In genomic region chr2:157439792-157440186, GRCh38 we compare ENCODE assay signal across 8 cellular contexts. TPM values are rescaled to one million over a fixed set of nuclear protein-coding genes. Genes with fewer than 3 reads are reported as not detected.
DNase-seq lines count a peak whose midpoint lies in the region; ATAC-seq, FAIRE-seq and TF ChIP-seq lines count a peak whose summit lies in the region.

No MANE protein-coding gene starts in this region.

- DNase-seq in SKM-1 (lab: John Stamatoyannopoulos, UW; ENCODE audit: unreplicated experiment): peak; percentile 40
- DNase-seq in SHP77 treated with DMSO at 0.1 percent for 48 hours (lab: John Stamatoyannopoulos, UW): no peak
- DNase-seq in D721Med (ENCODE audit: insufficient read length, low spot score): no peak
- DNase-seq in KG1 (lab: John Stamatoyannopoulos, UW): no peak
- DNase-seq in GF-D8 (lab: John Stamatoyannopoulos, UW): no peak

- no peak for FAIRE-seq in D721Med (lab: Jason Lieb, UNC)

- no peak for TF ChIP-seq CTCF in D721Med (IDR thresholded peaks at IDR 0.05; ENCODE audit: insufficient read depth, missing control alignments)

- peak overlapping the region; percentile 98 for H3K4me3 ChIP-seq in mononuclear cell (ENCODE audit: low read length)

- peaks cover 51% of the 10 kb centered on the region for H3K4me1 ChIP-seq in mononuclear cell (ENCODE audit: insufficient read depth, low read length)

- H3K9me3 ChIP-seq in mononuclear cell (ENCODE audit: low read depth, low read length): no peaks in the 10 kb centered on the region

- ATAC-seq in GM19035 (IDR thresholded peaks at IDR 0.05; ENCODE audit: unreplicated experiment): peak; percentile 37
- peak; percentile 36 for ATAC-seq in HG02884 (IDR thresholded peaks at IDR 0.05; ENCODE audit: unreplicated experiment)

- no peaks in the 10 kb centered on the region for H3K27me3 ChIP-seq in mononuclear cell (ENCODE audit: insufficient read depth, low read length)

RNA-seq across cellular contexts. Expression of gene CYTIP, which starts 4.1 kb away (rescaled TPM):
- total RNA-seq in mononuclear cell: 766 TPM
